In the genomic region with DNA sequence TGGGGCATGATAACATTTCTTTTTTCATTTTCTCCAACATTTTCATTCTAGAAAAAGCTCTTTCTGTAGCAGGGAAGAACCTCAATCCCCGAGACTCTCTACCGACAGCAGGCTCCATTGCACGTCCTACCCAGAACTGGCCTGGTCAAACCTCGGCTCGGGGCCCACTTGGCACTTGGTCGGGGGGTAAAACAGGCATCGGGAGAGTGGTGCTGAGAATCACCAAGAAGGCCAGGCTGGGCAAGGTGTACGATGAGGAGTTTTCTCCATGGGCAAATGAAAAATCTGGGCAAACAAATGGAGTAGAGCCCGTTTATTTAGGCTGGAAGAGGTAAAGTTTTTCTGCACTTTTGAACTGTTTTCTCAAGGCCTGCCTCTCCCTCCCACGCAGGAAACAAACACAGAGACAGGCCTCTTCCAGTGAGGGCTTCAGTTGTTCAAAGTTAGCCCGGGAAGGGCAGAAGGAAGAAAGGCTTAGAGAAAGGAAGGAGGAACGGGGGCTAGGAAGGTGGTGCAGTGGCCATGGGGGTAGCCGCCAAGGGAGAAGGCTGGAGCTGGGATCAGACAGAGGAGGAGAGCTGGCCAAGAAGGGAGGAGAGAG, we compare ENCODE assay signal across 12 cellular contexts.
DNase-seq lines count a peak whose midpoint lies in the region; ATAC-seq, FAIRE-seq and TF ChIP-seq lines count a peak whose summit lies in the region.
"Had no signal": no experiment of that assay in that cellular context is flagged by ENCODE, and none has a peak within 500 bp of the region (broad histone marks: within the 10 kb centered on the region; RNA-seq: fewer than 3 reads in every experiment).

No MANE protein-coding gene starts in this region.

- H3K27me3 ChIP-seq in liver (ENCODE audit: control insufficient read depth in 4 of 4, insufficient read depth in 4 of 4, low read length in 3 of 4) (no peaks in the 10 kb centered on the region), HepG2 (ENCODE audit: control insufficient read depth in 1 of 2, insufficient read depth in 2 of 2, low read length in 2 of 2) (peaks cover 2 to 3% of the 10 kb centered on the region in 2 experiments; a peak in 1 of 5 replicates), breast epithelium (no peaks in the 10 kb centered on the region)
- H3K27me3 ChIP-seq in naive thymus-derived CD4-positive, alpha-beta T cell (ENCODE audit: control insufficient read depth in 2 of 2, insufficient read depth in 2 of 2, low read length in 2 of 2): no peaks in the 10 kb centered on the region

- TF ChIP-seq EP300 in HepG2 (IDR thresholded peaks at IDR 0.05; ENCODE audit: low read depth in 2 of 2, low read length in 2 of 2): no peak
- TF ChIP-seq EP300 in HepG2 (CRISPR knock-in tag; IDR thresholded peaks at IDR 0.05; ENCODE audit: borderline replicate concordance): no peak

- no peaks in the 10 kb centered on the region for H4K20me1 ChIP-seq in HepG2 (ENCODE audit: insufficient read depth, low read length)

- CTCF ChIA-PET in HepG2 (lab: Yijun Ruan, JAX; ENCODE audit: low intra/inter-chr PET ratio, low total read pairs): no interaction called here
- CTCF ChIA-PET in naive thymus-derived CD4-positive, alpha-beta T cell (lab: Charles Lee): interaction anchor here (1.1 to 1.4 kb wide), 3 partner anchors 9 to 209 kb away, joined by 3 to 6 read pairs (median 4); no protein-coding TSS in a partner anchor

- H3K27ac ChIP-seq in liver (ENCODE audit: low read depth in 1 of 2, low read length in 2 of 2) (peak overlapping the region; percentile 28 to 63), HepG2 (ENCODE audit: extremely low read length, insufficient read depth, low read length) (no peak overlapping the region), breast epithelium (peak overlapping the region; percentile 35 to 75)
- peak overlapping the region; percentile 97 for H3K27ac ChIP-seq in naive thymus-derived CD4-positive, alpha-beta T cell (ENCODE audit: low read depth, low read length)

- H3K4me1 Mint-ChIP-seq in naive thymus-derived CD4-positive, alpha-beta T cell: peaks cover 87 to 100% (median 97%) of the 10 kb centered on the region in 7 donors

- no peaks in the 10 kb centered on the region for H3K27me3 Mint-ChIP-seq in naive thymus-derived CD4-positive, alpha-beta T cell

- in situ Hi-C loops in HepG2 (cut with HindIII; ENCODE audit: extremely low pct_ligation_motif_present, low pct_unique_long_range_greater_than_20kb): no loop called here

- no TSS peak for BruUV-seq in HepG2 (replicated peaks; lab: Mats Ljungman, UMichigan)

- DNase-seq in HepG2 (ENCODE audit: low spot score) (no peak), breast epithelium (ENCODE audit: low spot score in 2 of 2) (no peak), NCI-H82 treated with DMSO at 0.1 percent for 48 hours (lab: John Stamatoyannopoulos, UW; ENCODE audit: unreplicated experiment) (no peak), NOMO-1 (lab: John Stamatoyannopoulos, UW; ENCODE audit: unreplicated experiment in 2 of 2) (no peak), omental fat pad (ENCODE audit: low spot score) (no peak), ecto neural progenitor cell (ENCODE audit: low spot score) (no peak)
- DNase-seq in naive thymus-derived CD4-positive, alpha-beta T cell: peak in 1 of 9 donors; percentile 22
- DNase-seq: COR-L47; HCEC 1CT; NCI-H1694 treated with DMSO at 0.1 percent for 48 hours; stimulated activated CD4-positive, alpha-beta T cell treated with anti-CD3 and anti-CD28 coated beads, Interleukin-4, amount 100 ng/mL, for 1 hour had no signal

- peak overlapping the region; percentile 86 to 100 (median 96) for H3K4me3 Mint-ChIP-seq in naive thymus-derived CD4-positive, alpha-beta T cell

- peaks cover 25 to 63% (median 45%) of the 10 kb centered on the region in 5 donors for H3K36me3 Mint-ChIP-seq in naive thymus-derived CD4-positive, alpha-beta T cell

- H2AFZ ChIP-seq in HepG2 (ENCODE audit: low read length): no peak overlapping the region

- H3K9ac ChIP-seq in liver (ENCODE audit: low read depth in 1 of 2, low read length in 2 of 2): peak overlapping the region in 1 of 2 donors; percentile 2
- H3K9ac ChIP-seq in HepG2 (ENCODE audit: insufficient read depth, low read depth, low read length): no peak overlapping the region

- no peaks in the 10 kb centered on the region for H3K9me3 Mint-ChIP-seq in naive thymus-derived CD4-positive, alpha-beta T cell

- peaks cover 7 to 49% (median 31%) of the 10 kb centered on the region in 4 donors for H3K4me1 ChIP-seq in liver (ENCODE audit: control insufficient read depth in 4 of 4, insufficient read depth in 4 of 4, low read length in 3 of 4)
- H3K4me1 ChIP-seq in HepG2 (ENCODE audit: insufficient read depth, low read length): no peaks in the 10 kb centered on the region
- H3K4me1 ChIP-seq in breast epithelium: peaks cover 7 to 39% of the 10 kb centered on the region in 2 donors
- H3K4me1 ChIP-seq in naive thymus-derived CD4-positive, alpha-beta T cell (ENCODE audit: control insufficient read depth in 2 of 2, insufficient read depth in 2 of 2, low read length in 2 of 2): peaks cover 96 to 97% of the 10 kb centered on the region in 2 donors

- no peak overlapping the region for H3K4me2 ChIP-seq in HepG2 (ENCODE audit: low read depth, low read length)

- no peak for TF ChIP-seq RAD21 in liver (IDR thresholded peaks at IDR 0.05)
- TF ChIP-seq RAD21 in HepG2 (CRISPR knock-in tag; IDR thresholded peaks at IDR 0.05): no peak

- POLR2A ChIA-PET in HepG2 (lab: Yijun Ruan, JAX): no interaction called here
- POLR2A ChIA-PET in naive thymus-derived CD4-positive, alpha-beta T cell (lab: Charles Lee): interaction anchor here (1.0 to 30.8 kb wide), 7 partner anchors 13 to 207 kb away, joined by 3 to 691 read pairs (median 545); no protein-coding TSS in a partner anchor

- WGBS in liver: 39% methylated on average over 13 of the region's 13 CpGs
- 39% methylated on average over 13 of the region's 13 CpGs for WGBS in HepG2 (ENCODE audit: low lambda C conversion rate)

- TF ChIP-seq POLR2A in HepG2 (IDR thresholded peaks at IDR 0.05; ENCODE audit: insufficient read depth in 1 of 2, low read depth in 2 of 2, low read length in 2 of 2) (no peak), breast epithelium (IDR thresholded peaks at IDR 0.05) (no peak)

- H3K4me3 ChIP-seq in liver (ENCODE audit: low read depth in 1 of 3, low read length in 3 of 3) (no peak overlapping the region), HepG2 (replicated peaks in 1 of 3; ENCODE audit: insufficient read depth in 1 of 3, low read depth in 2 of 3, low read length in 3 of 3) (no peak overlapping the region), breast epithelium (peak overlapping the region in 1 of 3 donors; percentile 31)
- H3K4me3 ChIP-seq in naive thymus-derived CD4-positive, alpha-beta T cell (ENCODE audit: low read length): peak overlapping the region; percentile 57

- ATAC-seq in HepG2: no peak
- no peak for ATAC-seq in naive thymus-derived CD4-positive, alpha-beta T cell
- no peak for ATAC-seq in omental fat pad (ENCODE audit: low FRiP score)

- H3K79me2 ChIP-seq in HepG2 (ENCODE audit: insufficient read depth, low read length): no peaks in the 10 kb centered on the region

- H3K9me3 ChIP-seq in liver (ENCODE audit: control insufficient read depth in 4 of 4, low read length in 3 of 4) (no peaks in the 10 kb centered on the region), HepG2 (ENCODE audit: low read length) (no peaks in the 10 kb centered on the region), breast epithelium (no peaks in the 10 kb centered on the region)
- no peaks in the 10 kb centered on the region for H3K9me3 ChIP-seq in naive thymus-derived CD4-positive, alpha-beta T cell (ENCODE audit: control insufficient read depth in 2 of 3, low read length in 3 of 3)

- H3K36me3 ChIP-seq in liver (ENCODE audit: control insufficient read depth in 4 of 4, insufficient read depth in 3 of 4, low read depth in 1 of 4, low read length in 3 of 4) (no peaks in the 10 kb centered on the region), HepG2 (replicated peaks in 1 of 2; ENCODE audit: control insufficient read depth in 1 of 2, insufficient read depth in 2 of 2, low read length in 2 of 2) (no peaks in the 10 kb centered on the region), breast epithelium (no peaks in the 10 kb centered on the region)
- H3K36me3 ChIP-seq in naive thymus-derived CD4-positive, alpha-beta T cell (ENCODE audit: control insufficient read depth in 2 of 3, insufficient read depth in 3 of 3, low read length in 3 of 3): peaks cover 0 to 14% (median 5%) of the 10 kb centered on the region in 3 experiments

- TF ChIP-seq CTCF in liver (IDR thresholded peaks at IDR 0.05; ENCODE audit: low read depth, low read length, missing input control) (no peak), HepG2 (CRISPR knock-in tag; IDR thresholded peaks at IDR 0.05) (no peak), breast epithelium (IDR thresholded peaks at IDR 0.05) (no peak), omental fat pad (IDR thresholded peaks at IDR 0.05) (no peak)

- no peak for FAIRE-seq in HepG2 (lab: Jason Lieb, UNC)

- peak overlapping the region; percentile 91 to 99 (median 97) for H3K27ac Mint-ChIP-seq in naive thymus-derived CD4-positive, alpha-beta T cell

- intact Hi-C loops in HepG2 (cut with micrococcal nuclease; ENCODE audit: unreplicated experiment) (no loop called here), breast epithelium (cut with DNase I; ENCODE audit: low total_unique reads) (no loop called here)
- intact Hi-C loops in naive thymus-derived CD4-positive, alpha-beta T cell (cut with micrococcal nuclease): loop anchor here (1.0 to 10.0 kb wide), 5 partner anchors 9 to 305 kb away; no protein-coding TSS in a partner anchor

TF ChIP-seq in liver, 16 proteins besides CTCF, POLR2A, EP300 and RAD21 (continues in another document):
- TF ChIP-seq FOXA2 (IDR thresholded peaks at IDR 0.05) (peak; percentile 20), YY1 (IDR thresholded peaks at IDR 0.05) (peak; percentile 22), TAF1 (conservative IDR thresholded peaks at IDR 0.05) (no peak), EGR1 (IDR thresholded peaks at IDR 0.05; ENCODE audit: low read depth in 2 of 2) (peak in 1 of 2 donors; percentile 88), GABPA (IDR thresholded peaks at IDR 0.05 in 1 of 2, conservative IDR thresholded peaks at IDR 0.05 in 1 of 2) (no peak)
- TF ChIP-seq, protein P1, sequence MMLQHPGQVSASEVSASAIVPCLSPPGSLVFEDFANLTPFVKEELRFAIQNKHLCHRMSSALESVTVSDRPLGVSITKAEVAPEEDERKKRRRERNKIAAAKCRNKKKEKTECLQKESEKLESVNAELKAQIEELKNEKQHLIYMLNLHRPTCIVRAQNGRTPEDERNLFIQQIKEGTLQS (IDR thresholded peaks at IDR 0.05): no peak

TF ChIP-seq in HepG2, 621 proteins besides CTCF, POLR2A, EP300 and RAD21 (continues in another document):
- no peak for TF ChIP-seq PTBP1 (IDR thresholded peaks at IDR 0.05; ENCODE audit: low read depth, low read length, poor library complexity, severe bottlenecking)
- no peak for TF ChIP-seq XRCC5 (optimal IDR thresholded peaks at IDR 0.05; ENCODE audit: low read length)

Comparison
In these comparisons a context has a peak if more than half of its experiments do, and no peak if none do; other contexts are left out.
1. intact Hi-C loops: an anchor here in naive thymus-derived CD4-positive, alpha-beta T cell (1.0 to 10.0 kb wide); none called in HepG2 and breast epithelium.